In genomic region chr13:110455941-110456340, GRCh38 we compare ENCODE assay signal across 8 cellular contexts.
DNase-seq lines count a peak whose midpoint lies in the region; ATAC-seq, FAIRE-seq and TF ChIP-seq lines count a peak whose summit lies in the region.

No MANE protein-coding gene starts in this region.

- H3K4me1 ChIP-seq in endothelial cell of umbilical vein (ENCODE audit: control insufficient read depth, extremely low read depth, insufficient read depth, low read length): no peaks in the 10 kb centered on the region

- no peak overlapping the region for H2AFZ ChIP-seq in endothelial cell of umbilical vein (ENCODE audit: low read depth, low read length)

- CTCF ChIA-PET in endothelial cell of umbilical vein (lab: Charles Lee): interaction anchor here (0.6 to 2.2 kb wide), 51 partner anchors 9 to 1988 kb away, joined by 3 to 22 read pairs (median 4); partner anchors contain the start of genes ANKRD10 and RAB20

- no peaks in the 10 kb centered on the region for H3K9me1 ChIP-seq in endothelial cell of umbilical vein (replicated peaks; ENCODE audit: control insufficient read depth, extremely low read depth, insufficient read depth, low read length)

- H3K9ac ChIP-seq in endothelial cell of umbilical vein (replicated peaks; ENCODE audit: extremely low read depth, insufficient read depth, low read length): no peak overlapping the region

- ATAC-seq in GM21381 (IDR thresholded peaks at IDR 0.05; ENCODE audit: unreplicated experiment): peak; percentile 99

- H3K9me3 ChIP-seq in endothelial cell of umbilical vein (replicated peaks; ENCODE audit: control insufficient read depth, insufficient read depth, low read length): no peaks in the 10 kb centered on the region

- no TSS peak for BruUV-seq in endothelial cell of umbilical vein (replicated peaks; lab: Mats Ljungman, UMichigan)

- no peaks in the 10 kb centered on the region for H3K27me3 ChIP-seq in endothelial cell of umbilical vein (ENCODE audit: control insufficient read depth in 2 of 2, insufficient read depth in 2 of 2, low read length in 2 of 2)

- no peak overlapping the region for H3K4me3 ChIP-seq in endothelial cell of umbilical vein (replicated peaks in 1 of 3; ENCODE audit: insufficient read depth in 1 of 3, low read depth in 1 of 3, low read length in 3 of 3)

- POLR2A ChIA-PET in endothelial cell of umbilical vein (lab: Charles Lee): no interaction called here

- TF ChIP-seq POLR2A in endothelial cell of umbilical vein (IDR thresholded peaks at IDR 0.05; ENCODE audit: low read depth, low read length): no peak

- dilution Hi-C loops in endothelial cell of umbilical vein (cut with MboI; ENCODE audit: extremely low pct_ligation_motif_present, low sequenced_read_pairs): no loop called here

- H3K36me3 ChIP-seq in endothelial cell of umbilical vein (ENCODE audit: control insufficient read depth in 2 of 2, extremely low read depth in 1 of 2, insufficient read depth in 2 of 2, low read length in 2 of 2): peaks cover 13 to 20% of the 10 kb centered on the region in 2 experiments

- TF ChIP-seq CTCF in endothelial cell of umbilical vein (IDR thresholded peaks at IDR 0.05; ENCODE audit: extremely low read depth in 1 of 2, insufficient read depth in 1 of 2, low read depth in 1 of 2, low read length in 2 of 2): peak; percentile 83 to 90

- no peaks in the 10 kb centered on the region for H4K20me1 ChIP-seq in endothelial cell of umbilical vein (replicated peaks; ENCODE audit: control insufficient read depth, extremely low read depth, insufficient read depth, low read length)

- DNase-seq in DMS 273 (lab: John Stamatoyannopoulos, UW; ENCODE audit: unreplicated experiment) (peak; percentile 84), HK-2 (ENCODE audit: unreplicated experiment) (peak; percentile 36), NCI-H82 (lab: John Stamatoyannopoulos, UW) (peak; percentile 93), endothelial cell of umbilical vein (ENCODE audit: low read depth, low spot score) (peak; percentile 62), myocyte (ENCODE audit: low read depth) (peak; percentile 73)
- DNase-seq in activated CD8-positive, alpha-beta memory T cell treated with anti-CD3 and anti-CD28 coated beads for 4 hours (ENCODE audit: low read depth in 2 of 2): peak; percentile 14 to 28
- DNase-seq in stimulated activated CD8-positive, alpha-beta memory T cell treated with anti-CD3 and anti-CD28 coated beads, Interleukin-7, amount 100 ng/mL, for 4 hours (ENCODE audit: low read depth in 2 of 2): peak; percentile 17 to 32

- intact Hi-C loops in endothelial cell of umbilical vein (cut with micrococcal nuclease): loop anchor here (1.0 to 5.0 kb wide), 2 partner anchors 234 to 361 kb away; no protein-coding TSS in a partner anchor

- FAIRE-seq in endothelial cell of umbilical vein (lab: Jason Lieb, UNC): peak; percentile 82

- no peak overlapping the region for H3K27ac ChIP-seq in endothelial cell of umbilical vein (ENCODE audit: insufficient read depth, low read depth, low read length)

- H3K79me2 ChIP-seq in endothelial cell of umbilical vein (ENCODE audit: control insufficient read depth, insufficient read depth, low read length): no peaks in the 10 kb centered on the region

- H3K4me2 ChIP-seq in endothelial cell of umbilical vein (ENCODE audit: insufficient read depth, low read length): no peak overlapping the region

TF ChIP-seq in endothelial cell of umbilical vein, 7 proteins besides CTCF, POLR2A, EP300 and RAD21:
- TF ChIP-seq MYC (IDR thresholded peaks at IDR 0.05; ENCODE audit: low read depth, low read length) (no peak), POLR2AphosphoS5 (IDR thresholded peaks at IDR 0.05; ENCODE audit: insufficient read depth, low read depth, low read length) (no peak), MAX (IDR thresholded peaks at IDR 0.05; ENCODE audit: insufficient read depth, insufficient read length) (no peak), EZH2 (IDR thresholded peaks at IDR 0.05; ENCODE audit: borderline replicate concordance, low read depth, low read length, severe bottlenecking) (no peak), FOS (IDR thresholded peaks at IDR 0.05; ENCODE audit: borderline replicate concordance, insufficient read depth, low read length) (no peak), GATA2 (IDR thresholded peaks at IDR 0.05; ENCODE audit: insufficient read depth, insufficient read length, low read depth, low read length) (no peak), JUN (IDR thresholded peaks at IDR 0.05; ENCODE audit: borderline replicate concordance, insufficient read depth, insufficient read length, low read depth) (no peak)
TF ChIP-seq in endothelial cell of umbilical vein: peak in this region for 0.

Comparison
In these comparisons a context has a peak if more than half of its experiments do, and no peak if none do; other contexts are left out.
1. DNase-seq: peak in every context shown above with its lines; median percentile 93 in NCI-H82; 84 in DMS 273; 73 in myocyte; 62 in endothelial cell of umbilical vein; 36 in HK-2; 24 in stimulated activated CD8-positive, alpha-beta memory T cell treated with anti-CD3 and anti-CD28 coated beads, Interleukin-7, amount 100 ng/mL, for 4 hours; 21 in activated CD8-positive, alpha-beta memory T cell treated with anti-CD3 and anti-CD28 coated beads for 4 hours.